12 cellular contexts compared by ENCODE assay signal in the genomic region with DNA sequence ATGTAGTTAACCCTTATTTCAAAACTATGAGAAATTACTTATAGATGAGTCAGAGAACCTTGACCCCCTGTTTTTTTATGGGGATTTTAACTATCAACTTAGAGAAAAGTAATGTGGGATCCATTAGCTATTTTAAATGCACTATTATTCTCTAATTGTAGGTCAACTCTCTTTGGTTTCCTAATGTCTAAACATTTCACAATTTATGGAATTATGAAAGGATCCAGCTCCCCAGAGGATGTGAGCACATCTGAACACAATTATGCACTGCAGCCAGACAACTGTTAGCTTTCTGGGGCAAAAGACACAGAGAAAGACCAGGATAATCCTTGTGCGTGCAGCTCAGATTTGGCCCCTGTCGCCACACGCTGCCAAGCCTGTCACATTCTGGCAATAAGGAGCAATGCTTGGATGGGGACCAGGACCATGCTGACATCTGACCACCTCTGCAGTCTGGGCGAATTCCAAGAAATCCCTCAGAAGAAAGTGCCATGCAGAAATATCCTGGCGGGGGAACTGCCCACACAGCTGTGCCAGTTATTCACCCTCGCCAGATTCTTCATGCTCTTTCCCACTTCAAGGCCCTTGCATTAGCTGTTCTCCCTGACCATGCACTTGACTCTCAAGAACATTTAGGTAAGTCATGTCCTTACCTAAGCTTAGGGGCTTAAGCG. TPM values are rescaled to one million over a fixed set of nuclear protein-coding genes. Genes with fewer than 3 reads are reported as not detected.
DNase-seq lines count a peak whose midpoint lies in the region; ATAC-seq and TF ChIP-seq lines count a peak whose summit lies in the region.
"Had no signal": no experiment of that assay in that cellular context is flagged by ENCODE, and none has a peak within 500 bp of the region (broad histone marks: within the 10 kb centered on the region; RNA-seq: fewer than 3 reads in every experiment).

No MANE protein-coding gene starts in this region.

- H3K27me3 Mint-ChIP-seq in MCF 10A (ENCODE audit: insufficient read depth, unreplicated experiment), result no peaks in the 10 kb centered on the region
- peaks cover 29% of the 10 kb centered on the region for H3K27me3 Mint-ChIP-seq in activated CD4-positive, alpha-beta T cell treated with anti-CD3 and anti-CD28 coated beads for 36 hours

- no peak overlapping the region for H3K4me3 Mint-ChIP-seq in MCF 10A (ENCODE audit: unreplicated experiment)
- H3K4me3 Mint-ChIP-seq in activated CD4-positive, alpha-beta T cell treated with anti-CD3 and anti-CD28 coated beads for 36 hours, result no peak overlapping the region

- intact Hi-C loops in MCF 10A (cut with micrococcal nuclease) (no loop called here), breast epithelium (cut with DNase I; ENCODE audit: low total_unique reads) (no loop called here)
- intact Hi-C loops in activated CD4-positive, alpha-beta T cell treated with anti-CD3 and anti-CD28 coated beads for 36 hours (cut with DNase I, micrococcal nuclease), result no loop called here

- peak overlapping the region in 1 of 3 donors; percentile 15 for H3K4me3 ChIP-seq in breast epithelium
- H3K4me3 ChIP-seq: GM12878 had no signal

- peak overlapping the region in 1 of 2 donors; percentile 72 for H3K27ac ChIP-seq in breast epithelium

- no peak for TF ChIP-seq POLR2A in breast epithelium (IDR thresholded peaks at IDR 0.05)

- POLR2A ChIA-PET in MCF 10A (lab: Yijun Ruan, JAX), result interaction anchor here (1.2 to 2.8 kb wide), 4 partner anchors 16 to 23 kb away, joined by 3 to 20 read pairs (median 6); a partner anchor contains a TSS
- POLR2A ChIA-PET in activated CD4-positive, alpha-beta T cell treated with anti-CD3 and anti-CD28 coated beads for 36 hours (lab: Charles Lee), result no interaction called here

- H3K27ac Mint-ChIP-seq in MCF 10A (ENCODE audit: low read depth, unreplicated experiment), result no peak overlapping the region
- no peak overlapping the region for H3K27ac Mint-ChIP-seq in activated CD4-positive, alpha-beta T cell treated with anti-CD3 and anti-CD28 coated beads for 36 hours

- in situ Hi-C loops in G401 (cut with HindIII; ENCODE audit: low sequenced_read_pairs), result no loop called here

- no peaks in the 10 kb centered on the region for H3K9me3 Mint-ChIP-seq in MCF 10A (ENCODE audit: unreplicated experiment)
- H3K9me3 Mint-ChIP-seq in activated CD4-positive, alpha-beta T cell treated with anti-CD3 and anti-CD28 coated beads for 36 hours (ENCODE audit: low read depth), result no peaks in the 10 kb centered on the region

- H3K27me3 ChIP-seq in breast epithelium, result no peaks in the 10 kb centered on the region

- H3K4me1 ChIP-seq in breast epithelium, result peaks cover 0 to 5% of the 10 kb centered on the region in 2 donors

- CTCF ChIA-PET in MCF 10A (lab: Yijun Ruan, JAX), result interaction anchor here (0.5 to 1.8 kb wide), 2 partner anchors 21 to 46 kb away, joined by 3 to 5 read pairs; no protein-coding TSS in a partner anchor
- CTCF ChIA-PET in activated CD4-positive, alpha-beta T cell treated with anti-CD3 and anti-CD28 coated beads for 36 hours (lab: Charles Lee), result interaction anchor here (0.5 to 1.3 kb wide), 6 partner anchors 13 to 306 kb away, joined by 3 to 4 read pairs (median 4); no protein-coding TSS in a partner anchor

- peaks cover 37% of the 10 kb centered on the region for H3K4me1 Mint-ChIP-seq in MCF 10A (ENCODE audit: insufficient read depth, unreplicated experiment)
- H3K4me1 Mint-ChIP-seq in activated CD4-positive, alpha-beta T cell treated with anti-CD3 and anti-CD28 coated beads for 36 hours, result peaks cover 5% of the 10 kb centered on the region

- no peak for TF ChIP-seq CTCF in MCF 10A (IDR thresholded peaks at IDR 0.05; ENCODE audit: unreplicated experiment)
- no peak for TF ChIP-seq CTCF in breast epithelium (IDR thresholded peaks at IDR 0.05)

- no peaks in the 10 kb centered on the region for H3K36me3 Mint-ChIP-seq in MCF 10A (ENCODE audit: insufficient read depth, unreplicated experiment)
- H3K36me3 Mint-ChIP-seq in activated CD4-positive, alpha-beta T cell treated with anti-CD3 and anti-CD28 coated beads for 36 hours (ENCODE audit: low read depth), result no peaks in the 10 kb centered on the region

- no peaks in the 10 kb centered on the region for H3K9me3 ChIP-seq in breast epithelium

- ATAC-seq in activated CD4-positive, alpha-beta T cell treated with anti-CD3 and anti-CD28 coated beads for 36 hours, result no peak
- ATAC-seq: activated CD4-positive, CD25-positive, alpha-beta regulatory T cell treated with anti-CD3 and anti-CD28 coated beads, Interleukin-2, amount 50 U/mL, for 24 hours; GM12878 had no signal

- peak; percentile 62 for DNase-seq in MCF 10A (ENCODE audit: unreplicated experiment)
- DNase-seq in breast epithelium (ENCODE audit: low spot score in 2 of 2), result no peak
- DNase-seq in epidermal melanocyte (ENCODE audit: insufficient read length, low spot score), result peak; percentile 28
- DNase-seq in myocyte (ENCODE audit: low read depth), result peak; percentile 83
- no peak for DNase-seq in DMS153 (lab: John Stamatoyannopoulos, UW)
- no peak for DNase-seq in activated CD4-positive, alpha-beta T cell treated with anti-CD3 and anti-CD28 coated beads for 36 hours
- DNase-seq in G401 (ENCODE audit: low spot score), result no peak
- no peak for DNase-seq in NK-92 (lab: John Stamatoyannopoulos, UW; ENCODE audit: unreplicated experiment)
- DNase-seq: glutamatergic neuron, NCI-H1105 treated with DMSO at 0.1 percent for 48 hours had no signal

- no peaks in the 10 kb centered on the region for H3K36me3 ChIP-seq in breast epithelium

- BruUV-seq in MCF 10A (replicated peaks; lab: Mats Ljungman, UMichigan), result no TSS peak

RNA-seq across cellular contexts. Expression of a gene that starts 22.2 kb away (rescaled TPM):
- total RNA-seq in MCF 10A (2022) (17.6 and 24.9 TPM in 2 replicates), breast epithelium (1 to 10 TPM; 8.2 to 9.4 (median 9.2) TPM), myocyte (2.0 TPM in 2 replicates)
- polyA plus RNA-seq in myocyte (2012), result 12.7 TPM
- total RNA-seq in activated CD4-positive, alpha-beta T cell treated with anti-CD3 and anti-CD28 coated beads for 36 hours, result under 1 TPM; 0.46 to 0.66 TPM
- total RNA-seq in G401 (2014; rRNA removed; shearing (Covaris generic)), result 8.3 and 14.6 TPM in 2 replicates

RNA-seq across cellular contexts. Expression of a gene that starts 23.6 kb away (rescaled TPM):
- total RNA-seq in MCF 10A (2022) (118 and 131 TPM in 2 replicates), breast epithelium (100 to 1,000 TPM in 2 of 3 donors, 10 to 100 TPM in 1; 90.8 to 123 (median 121) TPM), myocyte (38.4 and 44.0 TPM in 2 replicates)
- 69.7 TPM for polyA plus RNA-seq in myocyte (2012)
- 10 to 100 TPM; 67.3 to 92.2 TPM for total RNA-seq in activated CD4-positive, alpha-beta T cell treated with anti-CD3 and anti-CD28 coated beads for 36 hours
- total RNA-seq in G401 (2014; rRNA removed; shearing (Covaris generic)), result 28.3 and 40.8 TPM in 2 replicates

Comparison
In these comparisons a context has a peak if more than half of its experiments do, and no peak if none do; other contexts are left out.
1. DNase-seq: peak in MCF 10A (single experiment), epidermal melanocyte (single experiment) and myocyte (single experiment); none in breast epithelium (0 of 2), DMS153 (single experiment), activated CD4-positive, alpha-beta T cell treated with anti-CD3 and anti-CD28 coated beads for 36 hours (single experiment), G401 (single experiment) and NK-92 (single experiment).